In genomic region chr1:228964178-228964819, GRCh38 we compare ENCODE assay signal across 9 cellular contexts.
DNase-seq lines count a peak whose midpoint lies in the region; ATAC-seq and TF ChIP-seq lines count a peak whose summit lies in the region.
"Had no signal": no experiment of that assay in that cellular context is flagged by ENCODE, and none has a peak within 500 bp of the region (broad histone marks: within the 10 kb centered on the region; RNA-seq: fewer than 3 reads in every experiment).

No MANE protein-coding gene starts in this region.

- H2AFZ ChIP-seq in neuronal stem cell (ENCODE audit: low read length) = peak overlapping the region; percentile 60

- H3K27me3 ChIP-seq in neuronal stem cell (ENCODE audit: control insufficient read depth in 3 of 3, insufficient read depth in 3 of 3, low read depth in 1 of 3, low read length in 3 of 3) = no peaks in the 10 kb centered on the region

- H3K4me3 ChIP-seq in AG10803 (ENCODE audit: low read length) = no peak overlapping the region
- H3K4me3 ChIP-seq in neuronal stem cell (ENCODE audit: low read length in 2 of 2) = no peak overlapping the region

- H3K27ac ChIP-seq in RWPE1 = no peak overlapping the region
- H3K27ac ChIP-seq in neuronal stem cell (replicated peaks; ENCODE audit: low read length) = no peak overlapping the region

- H4K8ac ChIP-seq in neuronal stem cell (ENCODE audit: low read depth, low read length) = no peak overlapping the region

- no peak overlapping the region for H3K4ac ChIP-seq in neuronal stem cell (ENCODE audit: low read length)

- no peak overlapping the region for H2BK12ac ChIP-seq in neuronal stem cell (ENCODE audit: low read length)

- CTCF ChIA-PET in RWPE1 (lab: Yijun Ruan, JAX) = no interaction called here

- no peak overlapping the region for H3K4me2 ChIP-seq in neuronal stem cell (ENCODE audit: insufficient read depth, low read length, poor library complexity, severe bottlenecking)

- no peaks in the 10 kb centered on the region for H3K9me3 ChIP-seq in neuronal stem cell (replicated peaks in 1 of 2; ENCODE audit: control insufficient read depth in 2 of 2, insufficient read depth in 1 of 2, low read depth in 1 of 2, low read length in 2 of 2)

- no peak for ATAC-seq in HG02885 (IDR thresholded peaks at IDR 0.05; ENCODE audit: poor library complexity, unreplicated experiment)
- ATAC-seq in GM19023 (IDR thresholded peaks at IDR 0.05; ENCODE audit: unreplicated experiment) = no peak

- DNase-seq in AG10803 (ENCODE audit: low read depth) (peak; percentile 85), RWPE1 (ENCODE audit: low spot score) (peak; percentile 20), fibroblast of the conjunctiva (ENCODE audit: low read depth) (peak; percentile 77), neuronal stem cell (ENCODE audit: low spot score) (no peak), SIG-M5 treated with dmso at 0.1 percent for 504 hours (lab: John Stamatoyannopoulos, UW; ENCODE audit: unreplicated experiment) (no peak), SK-N-DZ (ENCODE audit: low spot score) (no peak)
- DNase-seq: activated CD8-positive, alpha-beta memory T cell treated with anti-CD3 and anti-CD28 coated beads, Interleukin-2, amount 50 U/mL, for 48 hours had no signal

- H3K9ac ChIP-seq in neuronal stem cell (ENCODE audit: low read depth, low read length, poor library complexity) = no peak overlapping the region

- peaks cover 3 to 6% of the 10 kb centered on the region in 2 donors for H3K4me1 ChIP-seq in neuronal stem cell (ENCODE audit: control insufficient read depth in 2 of 2, insufficient read depth in 1 of 2, low read depth in 1 of 2, low read length in 2 of 2)

- no peak overlapping the region for H3K18ac ChIP-seq in neuronal stem cell (ENCODE audit: low read length)

- H3K23ac ChIP-seq in neuronal stem cell (ENCODE audit: low read depth, low read length, poor library complexity) = no peak overlapping the region

- H2BK120ac ChIP-seq in neuronal stem cell (ENCODE audit: low read depth, low read length) = no peak overlapping the region

- no peak overlapping the region for H3K14ac ChIP-seq in neuronal stem cell (ENCODE audit: low read length)

- no CpG with 5 or more reads among the region's 5 CpGs for WGBS in neuronal stem cell (ENCODE audit: extremely low coverage in 2 of 2, insufficient read length in 2 of 2, insufficient replicate concordance in 1 of 2), 2 donors

- POLR2A ChIA-PET in RWPE1 (lab: Yijun Ruan, JAX; ENCODE audit: low non-redundant PET) = no interaction called here

- no peak overlapping the region for H2BK5ac ChIP-seq in neuronal stem cell (ENCODE audit: low read length)

- no peak overlapping the region for H4K91ac ChIP-seq in neuronal stem cell (ENCODE audit: low read depth, low read length, poor library complexity)

- H2AK5ac ChIP-seq in neuronal stem cell (ENCODE audit: low read depth, low read length) = no peak overlapping the region

- H3K36me3 ChIP-seq in neuronal stem cell (replicated peaks in 1 of 2; ENCODE audit: control insufficient read depth in 2 of 2, insufficient read depth in 2 of 2, low read length in 2 of 2) = no peaks in the 10 kb centered on the region

- H3K79me1 ChIP-seq in neuronal stem cell (ENCODE audit: low read depth, low read length) = no peaks in the 10 kb centered on the region

- TF ChIP-seq CTCF in AG10803 (conservative IDR thresholded peaks at IDR 0.05; ENCODE audit: low read length) = no peak
- TF ChIP-seq CTCF in RWPE1 (conservative IDR thresholded peaks at IDR 0.05; ENCODE audit: low read depth) = no peak

- H2BK15ac ChIP-seq in neuronal stem cell (ENCODE audit: low read length) = no peak overlapping the region

Comparison
In these comparisons a context has a peak if more than half of its experiments do, and no peak if none do; other contexts are left out.
1. DNase-seq: peak in AG10803 (single experiment), RWPE1 (single experiment) and fibroblast of the conjunctiva (single experiment); none in neuronal stem cell (single experiment), SIG-M5 treated with dmso at 0.1 percent for 504 hours (single experiment) and SK-N-DZ (single experiment).